Comparison of ENCODE assay signal across 8 cellular contexts in genomic region chr9:137046094-137046787, GRCh38. TPM values are rescaled to one million over a fixed set of nuclear protein-coding genes. Genes with fewer than 3 reads are reported as not detected.
DNase-seq lines count a peak whose midpoint lies in the region; ATAC-seq and TF ChIP-seq lines count a peak whose summit lies in the region.

Gene NPDC1 (minus strand): TSS chr9:137046177. CDS start chr9:137045989, 188 bp downstream.

- no peaks in the 10 kb centered on the region for H3K9me3 Mint-ChIP-seq in type B pancreatic cell

- intact Hi-C loops in adrenal gland (cut with DNase I) (no loop called here), heart right ventricle (cut with DNase I) (loop anchor here in 6 of 10 donors (1.0 to 2.0 kb wide), 4 partner anchors 18 to 24 kb away; partner anchors contain the start of gene SAPCD2 (in 1 of the 6)), posterior cingulate gyrus (cut with DNase I) (no loop called here)

- 0 to 1% (median 0%) methylated on average over 14 to 56 of the region's 56 CpGs for WGBS in adrenal gland, 4 donors
- WGBS in heart right ventricle, 2 donors: 0% methylated on average over 54 of the region's 56 CpGs

- no peaks in the 10 kb centered on the region for H3K36me3 Mint-ChIP-seq in type B pancreatic cell

- H3K27me3 ChIP-seq in adrenal gland (peaks cover 53% of the 10 kb centered on the region), heart right ventricle (peaks cover 0 to 76% (median 36%) of the 10 kb centered on the region in 7 donors)

- no peaks in the 10 kb centered on the region for H3K9me3 ChIP-seq in adrenal gland (replicated peaks in 1 of 3)
- no peaks in the 10 kb centered on the region for H3K9me3 ChIP-seq in heart right ventricle

- H3K27ac ChIP-seq in adrenal gland: peak within 1 kb of the TSS in 2 of 5 donors; percentile 58 to 69
- H3K27ac ChIP-seq in heart right ventricle: peak within 1 kb of the TSS; percentile 78 to 92 (median 88)

- DNase-seq in GM12865 (ENCODE audit: low read depth) (peak; percentile 82), NAMALWA (ENCODE audit: low spot score) (peak; percentile 84), SW480 (ENCODE audit: low spot score) (peak; percentile 85), adrenal gland (peak; percentile 69 to 88 (median 78)), heart right ventricle (peak; percentile 82 to 83), posterior cingulate gyrus (peak in 9 of 10 donors; percentile 72 to 96 (median 80)), type B pancreatic cell (ENCODE audit: extremely low spot score, unreplicated experiment) (peak; percentile 90)

- H3K4me3 ChIP-seq in GM12865 (ENCODE audit: low read depth, low read length) (no peak within 1 kb of the TSS), adrenal gland (peak within 1 kb of the TSS in 1 of 4 donors; percentile 62), heart right ventricle (peak within 1 kb of the TSS; percentile 45 to 80 (median 68))

- no peak within 1 kb of the TSS for H3K27ac Mint-ChIP-seq in type B pancreatic cell

- H3K4me3 Mint-ChIP-seq in type B pancreatic cell: peak within 1 kb of the TSS; percentile 84

- TF ChIP-seq POLR2A in adrenal gland (IDR thresholded peaks at IDR 0.05): no peak

- peak; percentile 58 to 77 (median 66) for ATAC-seq in heart right ventricle
- ATAC-seq in GM21723 (IDR thresholded peaks at IDR 0.05; ENCODE audit: unreplicated experiment): no peak

- H3K4me1 Mint-ChIP-seq in type B pancreatic cell (ENCODE audit: unreplicated experiment): no peaks in the 10 kb centered on the region

- H3K4me1 ChIP-seq in adrenal gland (replicated peaks in 1 of 2): peaks cover 5 to 15% of the 10 kb centered on the region in 2 donors
- peaks cover 25 to 57% (median 40%) of the 10 kb centered on the region in 9 donors for H3K4me1 ChIP-seq in heart right ventricle

- TF ChIP-seq CTCF in GM12865 (IDR thresholded peaks at IDR 0.05; ENCODE audit: insufficient read depth, low read depth, low read length, missing control alignments): peak; percentile 93
- TF ChIP-seq CTCF in adrenal gland (IDR thresholded peaks at IDR 0.05): peak; percentile 57 to 87 (median 77)
- peak; percentile 78 to 94 (median 92) for TF ChIP-seq CTCF in heart right ventricle (IDR thresholded peaks at IDR 0.05)
- TF ChIP-seq CTCF in type B pancreatic cell (conservative IDR thresholded peaks at IDR 0.05): peak; percentile 91

- peaks cover 44% of the 10 kb centered on the region for H3K27me3 Mint-ChIP-seq in type B pancreatic cell

- no peaks in the 10 kb centered on the region for H3K36me3 ChIP-seq in adrenal gland (replicated peaks in 1 of 2)
- H3K36me3 ChIP-seq in heart right ventricle: peaks cover 0 to 15% (median 0%) of the 10 kb centered on the region in 9 donors

RNA-seq across cellular contexts. Expression of gene NPDC1, which starts in this region (rescaled TPM):
- total RNA-seq in adrenal gland: 10 to 100 TPM; 17.8 to 77.1 (median 43.3) TPM
- 100 to 1,000 TPM in 2 of 3 donors, 1 to 10 TPM in 1; 5.1 to 311 (median 194) TPM for polyA plus RNA-seq in adrenal gland
- total RNA-seq in heart right ventricle: 10 to 100 TPM; 29.1 to 74.3 (median 52.6) TPM
- polyA plus RNA-seq in heart right ventricle: 100 to 1,000 TPM in 1 of 2 donors, 10 to 100 TPM in 1; 74.2 to 153 TPM
- total RNA-seq in type B pancreatic cell (ENCODE audit: low replicate concordance): 68.0 and 70.3 TPM in 2 replicates

Comparison
In these comparisons a context has a peak if more than half of its experiments do, and no peak if none do; other contexts are left out.
1. intact Hi-C loops: an anchor here in heart right ventricle (1.0 to 2.0 kb wide); none called in adrenal gland and posterior cingulate gyrus.